1 cellular context compared by ENCODE assay signal in genomic region chr9:127953768-127954505, GRCh38.
A peak's percentile ranks its signal among the peaks of the same experiment; 100 is the strongest.
TF ChIP-seq lines count a peak whose summit lies in the region.

No MANE protein-coding gene starts in this region.

TF ChIP-seq in K562, 482 proteins besides CTCF, POLR2A, EP300 and RAD21:
- TF ChIP-seq ZNF436 (CRISPR knock-in tag; IDR thresholded peaks at IDR 0.05) (no peak), U2AF2 (optimal IDR thresholded peaks at IDR 0.05; ENCODE audit: low read depth, low read length) (no peak), TAF15 (IDR thresholded peaks at IDR 0.05; ENCODE audit: low read depth, low read length) (no peak), CAMTA2 (CRISPR knock-in tag; conservative IDR thresholded peaks at IDR 0.05) (no peak), ZNF431 (CRISPR knock-in tag; IDR thresholded peaks at IDR 0.05) (no peak), MNT (conservative IDR thresholded peaks at IDR 0.05) (no peak), PRDM10 (IDR thresholded peaks at IDR 0.05; ENCODE audit: partially characterized antibody) (peak; percentile 28), ZNF699 (CRISPR knock-in tag; IDR thresholded peaks at IDR 0.05; ENCODE audit: insufficient replicate concordance) (no peak), STAT5B (CRISPR knock-in tag; IDR thresholded peaks at IDR 0.05) (no peak), BCOR (IDR thresholded peaks at IDR 0.05) (0 out of 2 replicates have a peak, but pooled peaks have one; percentile 26), ZNF165 (CRISPR knock-in tag; IDR thresholded peaks at IDR 0.05; ENCODE audit: borderline replicate concordance) (no peak), MTA2 (IDR thresholded peaks at IDR 0.05; ENCODE audit: low read depth) (no peak), ZNF449 (CRISPR knock-in tag; IDR thresholded peaks at IDR 0.05) (no peak), RBM25 (IDR thresholded peaks at IDR 0.05; ENCODE audit: low read depth, low read length, severe bottlenecking) (peak; percentile 54), TARDBP (IDR thresholded peaks at IDR 0.05) (no peak), NFYB (IDR thresholded peaks at IDR 0.05; ENCODE audit: extremely low read depth, insufficient read length) (no peak), RBBP5 (IDR thresholded peaks at IDR 0.05; ENCODE audit: borderline replicate concordance, insufficient read depth, low read length, poor library complexity, severe bottlenecking) (no peak), ATF3 (IDR thresholded peaks at IDR 0.05) (no peak), ATF3 (CRISPR knock-in tag; conservative IDR thresholded peaks at IDR 0.05) (no peak), KDM1A (IDR thresholded peaks at IDR 0.05) (0 out of 4 replicates have a peak, but pooled peaks of 1 of the 2 experiments have one; percentile 23)
TF ChIP-seq in K562: peak in this region for 4.
